ENCODE assay signal across 13 cellular contexts in the genomic region with DNA sequence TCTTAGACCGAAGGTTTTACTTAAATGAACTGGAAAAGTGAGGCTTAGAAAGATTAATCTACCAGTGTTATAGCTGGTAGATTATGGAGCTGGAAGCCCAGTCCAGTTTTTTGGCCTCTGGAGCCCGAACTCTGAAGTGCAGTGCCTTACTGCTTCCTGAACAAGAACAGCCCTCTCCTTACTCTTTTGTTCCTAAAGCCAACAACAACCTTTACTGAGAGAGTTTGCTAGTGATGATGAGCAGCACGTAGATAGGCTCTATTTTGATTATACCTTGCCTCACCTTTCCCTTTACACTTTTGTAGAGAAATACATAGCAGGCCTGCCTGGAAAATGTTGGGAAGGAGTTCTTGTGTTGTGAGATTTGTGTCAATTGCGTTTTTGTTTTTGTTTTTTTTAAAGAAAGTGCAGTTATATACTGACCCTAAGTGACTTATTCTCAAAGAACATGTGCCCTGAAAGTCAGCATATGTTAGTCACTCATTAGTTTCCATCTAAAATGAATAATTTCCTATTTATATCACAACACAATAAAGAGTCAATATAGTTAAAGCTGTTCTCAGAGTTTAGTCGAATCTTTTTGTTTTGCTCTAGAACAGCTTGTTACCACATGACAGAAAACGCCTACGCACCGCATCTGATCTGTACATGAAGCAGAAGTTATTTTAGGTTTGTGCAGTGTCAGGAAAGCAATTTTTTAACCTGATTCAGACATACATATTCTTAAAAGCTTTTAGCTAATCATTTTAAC. TPM values are rescaled to one million over a fixed set of nuclear protein-coding genes. Genes with fewer than 3 reads are reported as not detected.
A peak's percentile ranks its signal among the peaks of the same experiment; 100 is the strongest.
DNase-seq lines count a peak whose midpoint lies in the region; ATAC-seq and TF ChIP-seq lines count a peak whose summit lies in the region.
"Had no signal": no experiment of that assay in that cellular context is flagged by ENCODE, and none has a peak within 500 bp of the region (broad histone marks: within the 10 kb centered on the region; RNA-seq: fewer than 3 reads in every experiment).

No MANE protein-coding gene starts in this region.

- CTCF ChIA-PET in Panc1 (lab: Charles Lee): no interaction called here

- 0 out of 2 replicates have a peak, but pooled peaks have one; percentile 48 for ATAC-seq in Panc1
- ATAC-seq in activated T-cell treated with anti-CD3 and anti-CD28 coated beads, Interleukin-2, amount 50 U/mL, for 4 hours: peak; percentile 75 to 89
- no peak for ATAC-seq in HG03469 (IDR thresholded peaks at IDR 0.05; ENCODE audit: unreplicated experiment)
- no peak for ATAC-seq in HG02610 (IDR thresholded peaks at IDR 0.05; ENCODE audit: unreplicated experiment)

- peaks cover 49% of the 10 kb centered on the region for H3K36me3 ChIP-seq in Panc1 (ENCODE audit: control insufficient read depth, insufficient read depth, low read length)

- intact Hi-C loops in Panc1 (cut with micrococcal nuclease; ENCODE audit: unreplicated experiment): no loop called here
- intact Hi-C loops in head of caudate nucleus (cut with DNase I): no loop called here

- in situ Hi-C loops in Panc1 (cut with HindIII; ENCODE audit: low pct_unique_long_range_greater_than_20kb, low sequenced_read_pairs): no loop called here

- POLR2A ChIA-PET in Panc1 (lab: Charles Lee): no interaction called here

- no peaks in the 10 kb centered on the region for H3K9me3 ChIP-seq in Panc1 (ENCODE audit: control insufficient read depth, insufficient read depth, low read depth, low read length)

- DNase-seq in Panc1 (ENCODE audit: low read depth, low spot score) (no peak), head of caudate nucleus (peak in 34 of 42 donors; percentile 13 to 89 (median 66)), NCI-H345 treated with DMSO at 0.1 percent for 48 hours (lab: John Stamatoyannopoulos, UW; ENCODE audit: unreplicated experiment) (no peak)
- peak; percentile 74 for DNase-seq in activated T-cell treated with anti-CD3 and anti-CD28 coated beads, Interleukin-2, amount 50 U/mL, for 4 hours
- peak in 2 of 3 experiments; percentile 17 to 29 for DNase-seq in stimulated activated CD4-positive, alpha-beta T cell treated with anti-CD3 and anti-CD28 coated beads, TNF-alpha, amount 100 ng/mL, for 24 hours (ENCODE audit: low read depth in 3 of 3)
- no peak for DNase-seq in effector CD4-positive, alpha-beta T cell
- DNase-seq: DND-41, NCI-H69, T1000 had no signal

- H3K4me3 Mint-ChIP-seq in activated T-cell treated with anti-CD3 and anti-CD28 coated beads, Interleukin-2, amount 50 U/mL, for 4 hours: no peak overlapping the region

- no peak overlapping the region for H3K27ac ChIP-seq in Panc1 (ENCODE audit: low read length)

- no peak for TF ChIP-seq CTCF in Panc1 (IDR thresholded peaks at IDR 0.05)

- no TSS peak for BruUV-seq in Panc1 (replicated peaks; lab: Mats Ljungman, UMichigan)

- no peaks in the 10 kb centered on the region for H3K9me3 Mint-ChIP-seq in activated T-cell treated with anti-CD3 and anti-CD28 coated beads, Interleukin-2, amount 50 U/mL, for 4 hours

- no peaks in the 10 kb centered on the region for H3K27me3 Mint-ChIP-seq in activated T-cell treated with anti-CD3 and anti-CD28 coated beads, Interleukin-2, amount 50 U/mL, for 4 hours (ENCODE audit: low read depth)

- peaks cover 18% of the 10 kb centered on the region for H3K36me3 Mint-ChIP-seq in activated T-cell treated with anti-CD3 and anti-CD28 coated beads, Interleukin-2, amount 50 U/mL, for 4 hours (ENCODE audit: insufficient read depth)

- no peaks in the 10 kb centered on the region for H3K27me3 ChIP-seq in Panc1 (ENCODE audit: control insufficient read depth, insufficient read depth, low read length)

- H3K4me1 ChIP-seq in Panc1 (ENCODE audit: control insufficient read depth, insufficient read depth, low read length): no peaks in the 10 kb centered on the region

- no peak overlapping the region for H3K4me3 ChIP-seq in Panc1 (ENCODE audit: low read depth in 2 of 2, low read length in 2 of 2)

- peaks cover 41% of the 10 kb centered on the region for H3K4me1 Mint-ChIP-seq in activated T-cell treated with anti-CD3 and anti-CD28 coated beads, Interleukin-2, amount 50 U/mL, for 4 hours (ENCODE audit: low read depth)

RNA-seq across cellular contexts. Expression of gene PLEKHA1, which starts 33.0 kb away (rescaled TPM):
- 95.5 TPM for total RNA-seq in Panc1 (2021; ENCODE audit: unreplicated experiment)
- polyA plus RNA-seq in Panc1 (2012; ENCODE audit: insufficient read length): 52.9 TPM
- 10 to 100 TPM; 11.0 to 14.0 (median 12.5) TPM for total RNA-seq in activated T-cell treated with anti-CD3 and anti-CD28 coated beads, Interleukin-2, amount 50 U/mL, for 4 hours

RNA-seq across cellular contexts. Expression of gene ARMS2, which starts 46.9 kb away (rescaled TPM):
- total RNA-seq in Panc1 (2021; ENCODE audit: unreplicated experiment): not detected
- not detected for polyA plus RNA-seq in Panc1 (2012; ENCODE audit: insufficient read length)
- not detected for total RNA-seq in activated T-cell treated with anti-CD3 and anti-CD28 coated beads, Interleukin-2, amount 50 U/mL, for 4 hours
- total RNA-seq: osteoblast, subcutaneous adipose tissue had no signal

RNA-seq across cellular contexts. Expression of gene HTRA1, which starts 53.8 kb away (rescaled TPM):
- 32.8 TPM for total RNA-seq in Panc1 (2021; ENCODE audit: unreplicated experiment)
- 50.5 TPM for polyA plus RNA-seq in Panc1 (2012; ENCODE audit: insufficient read length)
- total RNA-seq in activated T-cell treated with anti-CD3 and anti-CD28 coated beads, Interleukin-2, amount 50 U/mL, for 4 hours: under 1 TPM; 0.13 to 0.41 (median 0.26) TPM

Comparison
In these comparisons a context has a peak if more than half of its experiments do, and no peak if none do; other contexts are left out.
1. ATAC-seq: peak in Panc1 (single experiment) and activated T-cell treated with anti-CD3 and anti-CD28 coated beads, Interleukin-2, amount 50 U/mL, for 4 hours (2 of 2); none in HG03469 (single experiment) and HG02610 (single experiment).
2. DNase-seq: peak in activated T-cell treated with anti-CD3 and anti-CD28 coated beads, Interleukin-2, amount 50 U/mL, for 4 hours (single experiment), head of caudate nucleus (34 of 42) and stimulated activated CD4-positive, alpha-beta T cell treated with anti-CD3 and anti-CD28 coated beads, TNF-alpha, amount 100 ng/mL, for 24 hours (2 of 3); none in Panc1 (single experiment), NCI-H345 treated with DMSO at 0.1 percent for 48 hours (single experiment) and effector CD4-positive, alpha-beta T cell (single experiment).
3. RNA of gene HTRA1, which starts 53.8 kb away (total RNA-seq): 32.8 TPM in Panc1 (single experiment); 0.13 to 0.41 TPM in activated T-cell treated with anti-CD3 and anti-CD28 coated beads, Interleukin-2, amount 50 U/mL, for 4 hours; every median in the first group is over 10 times any median in the second.